ENCODE assay signal across 1 cellular context in the genomic region with DNA sequence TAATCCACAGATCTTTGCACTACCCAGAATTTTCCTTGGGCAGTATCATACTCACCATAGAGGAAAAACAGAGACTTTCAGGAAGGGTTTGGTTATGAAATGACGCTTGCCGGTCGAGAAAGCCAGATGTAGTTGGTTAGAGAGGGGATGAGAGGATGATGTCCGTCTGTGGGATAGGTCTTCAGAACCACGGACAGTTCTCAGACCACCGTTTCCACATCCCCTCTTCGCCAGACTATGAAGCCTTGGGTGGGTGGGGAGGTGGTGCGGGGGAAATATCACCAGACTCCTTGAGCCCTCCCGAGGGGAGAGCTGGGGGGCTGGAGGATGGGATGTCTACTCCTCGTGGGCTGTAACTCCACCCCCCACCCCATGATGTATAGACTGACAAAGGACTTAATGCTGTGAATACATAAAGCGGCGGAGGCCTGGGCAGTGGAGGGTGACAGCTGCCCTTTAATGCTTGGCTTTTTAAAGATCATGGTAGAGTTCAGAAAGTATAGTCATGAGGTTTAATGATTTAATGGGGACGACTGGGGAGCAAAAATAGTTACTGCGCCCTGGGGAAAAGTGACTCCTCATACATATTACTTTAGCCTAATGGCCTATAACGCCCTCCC.
TF ChIP-seq lines count a peak whose summit lies in the region.

No MANE protein-coding gene starts in this region.

TF ChIP-seq in Ishikawa, 13 proteins besides CTCF, POLR2A, EP300 and RAD21 (continued from another document):
- TF ChIP-seq, protein P1, sequence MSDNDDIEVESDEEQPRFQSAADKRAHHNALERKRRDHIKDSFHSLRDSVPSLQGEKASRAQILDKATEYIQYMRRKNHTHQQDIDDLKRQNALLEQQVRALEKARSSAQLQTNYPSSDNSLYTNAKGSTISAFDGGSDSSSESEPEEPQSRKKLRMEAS (IDR thresholded peaks at IDR 0.05), result no peak
- TF ChIP-seq FOXM1 (IDR thresholded peaks at IDR 0.05; ENCODE audit: borderline replicate concordance, low read depth) (no peak), EGR1 (IDR thresholded peaks at IDR 0.05) (no peak), TEAD4 (IDR thresholded peaks at IDR 0.05) (no peak), YY1 (IDR thresholded peaks at IDR 0.05; ENCODE audit: low read depth) (no peak)
